ENCODE assay signal across 8 cellular contexts in genomic region chr11:44094260-44094868, GRCh38. TPM values are rescaled to one million over a fixed set of nuclear protein-coding genes. Genes with fewer than 3 reads are reported as not detected.
DNase-seq lines count a peak whose midpoint lies in the region; ATAC-seq and TF ChIP-seq lines count a peak whose summit lies in the region.

No MANE protein-coding gene starts in this region.

- H3K36me3 ChIP-seq in HAP-1 (replicated peaks) (0 out of 2 replicates have a peak, but pooled peaks cover 4% of the 10 kb centered on the region), right atrium auricular region (no peaks in the 10 kb centered on the region), sigmoid colon (peaks cover 0 to under 1% (median 0%) of the 10 kb centered on the region in 4 donors)

- H3K4me1 Mint-ChIP-seq in CD4-positive, alpha-beta T cell (ENCODE audit: low read depth) = peaks cover 31% of the 10 kb centered on the region
- H3K4me1 Mint-ChIP-seq in T-helper 2 cell treated with Interferon-gamma antibody and Interleukin-4, amounts not matched to agents 5 μg/mL and 100 μg/mL, for 36 hours (ENCODE audit: low read depth) = peaks cover 29% of the 10 kb centered on the region

- DNase-seq in CD4-positive, alpha-beta T cell = peak; percentile 47 to 78 (median 68)
- DNase-seq in HAP-1 (ENCODE audit: low spot score in 2 of 2) (peak; percentile 74 to 90), NCI-H2029 (lab: John Stamatoyannopoulos, UW) (peak; percentile 83), amniotic stem cell (lab: John Stamatoyannopoulos, UW) (peak; percentile 61), right atrium auricular region (ENCODE audit: low spot score) (peak; percentile 87), sigmoid colon (peak; percentile 91)
- DNase-seq in T-helper 2 cell treated with Interferon-gamma antibody and Interleukin-4, amounts not matched to agents 5 μg/mL and 100 μg/mL, for 36 hours (ENCODE audit: low spot score) = peak; percentile 68

- no peak for TF ChIP-seq EP300 in sigmoid colon (IDR thresholded peaks at IDR 0.05)

- H3K27ac ChIP-seq in CD4-positive, alpha-beta T cell (ENCODE audit: low read depth, low read length) = no peak overlapping the region
- H3K27ac ChIP-seq in right atrium auricular region = no peak overlapping the region
- H3K27ac ChIP-seq in sigmoid colon = no peak overlapping the region

- in situ Hi-C loops in HAP-1 (cut with MboI; ENCODE audit: low sequenced_read_pairs) = no loop called here

- H3K4me1 ChIP-seq in HAP-1 = peaks cover 8% of the 10 kb centered on the region
- H3K4me1 ChIP-seq in right atrium auricular region = peaks cover 0 to 11% of the 10 kb centered on the region in 2 donors
- peaks cover 0 to 21% (median 14%) of the 10 kb centered on the region in 4 donors for H3K4me1 ChIP-seq in sigmoid colon

- no peak for TF ChIP-seq POLR2A in sigmoid colon (IDR thresholded peaks at IDR 0.05)

- H3K27ac Mint-ChIP-seq in CD4-positive, alpha-beta T cell = no peak overlapping the region
- H3K27ac Mint-ChIP-seq in T-helper 2 cell treated with Interferon-gamma antibody and Interleukin-4, amounts not matched to agents 5 μg/mL and 100 μg/mL, for 36 hours = no peak overlapping the region

- H3K27me3 ChIP-seq in CD4-positive, alpha-beta T cell (ENCODE audit: control insufficient read depth, insufficient read depth, low read length) = no peaks in the 10 kb centered on the region
- H3K27me3 ChIP-seq in HAP-1 (ENCODE audit: low read depth) = no peaks in the 10 kb centered on the region
- H3K27me3 ChIP-seq in right atrium auricular region = no peaks in the 10 kb centered on the region
- no peaks in the 10 kb centered on the region for H3K27me3 ChIP-seq in sigmoid colon

- no peaks in the 10 kb centered on the region for H3K9me3 ChIP-seq in CD4-positive, alpha-beta T cell (ENCODE audit: control insufficient read depth, low read length)
- H3K9me3 ChIP-seq in HAP-1 (no peaks in the 10 kb centered on the region), right atrium auricular region (no peaks in the 10 kb centered on the region), sigmoid colon (no peaks in the 10 kb centered on the region)

- CTCF ChIA-PET in CD4-positive, alpha-beta T cell (lab: Charles Lee) = interaction anchor here (0.6 to 3.6 kb wide), 16 partner anchors 9 to 783 kb away, joined by 3 to 34 read pairs (median 4); partner anchors contain the start of gene ACCS

- intact Hi-C loops in CD4-positive, alpha-beta T cell (cut with DNase I, micrococcal nuclease) = loop anchor here (1.0 to 10.0 kb wide), 5 partner anchors 28 to 1050 kb away; partner anchors contain the start of genes ACCS (in 1 of the 2), ALKBH3 (in 1 of the 2) and PRDM11 (in 1 of the 2)
- intact Hi-C loops in sigmoid colon (cut with DNase I) = loop anchor here (1.0 to 10.0 kb wide), 4 partner anchors 190 to 820 kb away; no protein-coding TSS in a partner anchor

- peak; percentile 77 for TF ChIP-seq CTCF in CD4-positive, alpha-beta T cell (IDR thresholded peaks at IDR 0.05)
- TF ChIP-seq CTCF in right atrium auricular region (IDR thresholded peaks at IDR 0.05) = peak; percentile 49 to 83
- TF ChIP-seq CTCF in sigmoid colon (IDR thresholded peaks at IDR 0.05) = peak; percentile 39 to 73 (median 40)

- no peak overlapping the region for H3K4me3 ChIP-seq in HAP-1
- H3K4me3 ChIP-seq in right atrium auricular region = no peak overlapping the region
- no peak overlapping the region for H3K4me3 ChIP-seq in sigmoid colon

- H3K36me3 Mint-ChIP-seq in CD4-positive, alpha-beta T cell (ENCODE audit: low read depth) = no peaks in the 10 kb centered on the region
- peaks cover 14% of the 10 kb centered on the region for H3K36me3 Mint-ChIP-seq in T-helper 2 cell treated with Interferon-gamma antibody and Interleukin-4, amounts not matched to agents 5 μg/mL and 100 μg/mL, for 36 hours (ENCODE audit: low read depth)

- H3K9me3 Mint-ChIP-seq in CD4-positive, alpha-beta T cell = no peaks in the 10 kb centered on the region
- peaks cover 3% of the 10 kb centered on the region for H3K9me3 Mint-ChIP-seq in T-helper 2 cell treated with Interferon-gamma antibody and Interleukin-4, amounts not matched to agents 5 μg/mL and 100 μg/mL, for 36 hours

- H3K27me3 Mint-ChIP-seq in CD4-positive, alpha-beta T cell = no peaks in the 10 kb centered on the region
- H3K27me3 Mint-ChIP-seq in T-helper 2 cell treated with Interferon-gamma antibody and Interleukin-4, amounts not matched to agents 5 μg/mL and 100 μg/mL, for 36 hours (ENCODE audit: low read depth) = peaks cover 2% of the 10 kb centered on the region

- peak; percentile 55 for ATAC-seq in CD4-positive, alpha-beta T cell (ENCODE audit: poor library complexity)
- no peak for ATAC-seq in GM18519 (IDR thresholded peaks at IDR 0.05; ENCODE audit: low FRiP score, unreplicated experiment)

- POLR2A ChIA-PET in CD4-positive, alpha-beta T cell (lab: Charles Lee) = interaction anchor here (1.0 to 2.2 kb wide), 3 partner anchors 10 to 28 kb away, joined by 3 to 14 read pairs (median 11); partner anchors contain the start of gene ACCS

- H3K4me3 Mint-ChIP-seq in CD4-positive, alpha-beta T cell = peak overlapping the region; percentile 88
- peak overlapping the region; percentile 72 for H3K4me3 Mint-ChIP-seq in T-helper 2 cell treated with Interferon-gamma antibody and Interleukin-4, amounts not matched to agents 5 μg/mL and 100 μg/mL, for 36 hours

- WGBS in sigmoid colon, 2 donors = 26 to 31% methylated on average over 11 of the region's 11 CpGs

RNA-seq across cellular contexts. Expression of gene EXT2, which starts 1.1 kb away (rescaled TPM):
- total RNA-seq in CD4-positive, alpha-beta T cell = 10 to 100 TPM; 17.1 to 17.5 TPM
- total RNA-seq in right atrium auricular region (10 to 100 TPM; 37.2 to 45.2 TPM), sigmoid colon (10 to 100 TPM; 46.3 to 68.1 (median 61.2) TPM)
- polyA plus RNA-seq in sigmoid colon = 10 to 100 TPM in 2 of 3 donors, 1 to 10 TPM in 1; 6.6 to 28.5 (median 11.8) TPM

RNA-seq across cellular contexts. Expression of gene ACCS, which starts 28.3 kb away (rescaled TPM):
- total RNA-seq in CD4-positive, alpha-beta T cell = 10 to 100 TPM; 17.7 to 18.7 TPM
- total RNA-seq in right atrium auricular region = 1 to 10 TPM; 2.3 to 6.1 TPM
- total RNA-seq in sigmoid colon = 10 to 100 TPM; 11.4 to 52.6 (median 14.3) TPM
- polyA plus RNA-seq in sigmoid colon = 10 to 100 TPM in 1 of 3 donors, 1 to 10 TPM in 2; 1.8 to 10.7 (median 7.9) TPM

RNA-seq across cellular contexts. Expression of gene ACCSL, which starts 46.6 kb away (rescaled TPM):
- not detected for total RNA-seq in CD4-positive, alpha-beta T cell
- total RNA-seq in right atrium auricular region = not detected
- total RNA-seq in sigmoid colon = under 1 TPM in 1 of 4 donors, not detected in 3; 0.27 TPM
- polyA plus RNA-seq in sigmoid colon = not detected
